1 cellular context compared by ENCODE assay signal in the genomic region with DNA sequence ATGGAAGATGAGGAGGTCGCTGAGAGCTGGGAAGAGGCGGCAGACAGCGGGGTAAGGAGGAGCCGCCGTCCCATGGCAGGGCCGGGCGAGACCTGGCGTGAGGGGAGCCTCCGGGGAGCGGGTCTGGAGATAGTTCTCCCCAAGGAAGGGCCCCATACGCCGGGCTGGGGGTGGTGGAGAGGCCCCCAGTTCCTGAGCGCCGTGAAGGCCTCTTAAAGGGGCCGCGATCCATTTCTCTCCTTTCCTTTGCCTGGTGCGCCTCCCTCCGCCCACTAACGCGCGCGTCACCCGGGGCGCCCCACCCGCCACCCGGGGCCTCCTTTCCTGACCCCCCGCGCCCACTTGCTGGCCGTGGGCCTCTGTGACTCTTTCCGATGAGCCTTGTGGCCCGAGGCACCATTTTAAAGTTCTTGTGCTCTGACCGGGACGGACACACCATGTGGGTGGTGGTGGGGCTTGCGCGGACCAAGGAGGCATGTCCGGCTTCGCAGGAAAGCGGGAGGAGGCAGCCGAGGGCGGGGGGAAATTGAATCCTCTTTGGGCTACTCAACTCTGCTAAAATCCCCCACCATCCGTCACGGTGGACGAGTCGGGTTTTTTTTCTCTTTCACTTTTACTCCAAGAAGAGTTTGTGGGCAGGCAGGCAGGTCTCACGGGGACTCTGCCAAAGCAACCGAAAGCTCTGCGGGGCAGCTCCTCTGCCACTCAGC.
A peak's percentile ranks its signal among the peaks of the same experiment; 100 is the strongest.
TF ChIP-seq lines count a peak whose summit lies in the region.

No MANE protein-coding gene starts in this region.

TF ChIP-seq in H1, 55 proteins besides CTCF, POLR2A, EP300 and RAD21:
- TF ChIP-seq HDAC6 (IDR thresholded peaks at IDR 0.05; ENCODE audit: low read depth, low read length): no peak
- TF ChIP-seq PHF8 (conservative IDR thresholded peaks at IDR 0.05; ENCODE audit: low read depth, low read length): peak; percentile 90
- TF ChIP-seq MAX (IDR thresholded peaks at IDR 0.05): peak; percentile 77
- no peak for TF ChIP-seq TEAD4 (IDR thresholded peaks at IDR 0.05; ENCODE audit: low read depth, low read length)
- TF ChIP-seq POU5F1 (IDR thresholded peaks at IDR 0.05; ENCODE audit: low read depth, low read length): no peak
- 0 out of 4 replicates have a peak, but pooled peaks of 1 of the 2 experiments have one; percentile 6 for TF ChIP-seq SIN3A (conservative IDR thresholded peaks at IDR 0.05 in 1 of 2, IDR thresholded peaks at IDR 0.05 in 1 of 2; ENCODE audit: low read depth in 1 of 2, low read length in 2 of 2)
- no peak for TF ChIP-seq EZH2 (IDR thresholded peaks at IDR 0.05; ENCODE audit: low read depth, low read length, severe bottlenecking)
- TF ChIP-seq SIRT6 (IDR thresholded peaks at IDR 0.05; ENCODE audit: low read length): no peak
- TF ChIP-seq SP4 (IDR thresholded peaks at IDR 0.05; ENCODE audit: low read length): peak; percentile 22; the same call in 1 of the 2 replicates
- peak in 1 of 2 experiments; percentile 74; a peak in 1 of 4 replicates for TF ChIP-seq HDAC2 (IDR thresholded peaks at IDR 0.05; ENCODE audit: borderline replicate concordance in 1 of 2, low read depth in 2 of 2, low read length in 2 of 2)
- no peak for TF ChIP-seq CHD1 (IDR thresholded peaks at IDR 0.05; ENCODE audit: low read depth, low read length)
- TF ChIP-seq CHD2 (IDR thresholded peaks at IDR 0.05; ENCODE audit: low read length): peak; percentile 8; the same call in 1 of the 2 replicates
- no peak for TF ChIP-seq EGR1 (IDR thresholded peaks at IDR 0.05; ENCODE audit: borderline replicate concordance, low read depth, low read length)
- TF ChIP-seq KDM5A (IDR thresholded peaks at IDR 0.05; ENCODE audit: low read length): peak; percentile 54; the same call in 1 of the 2 replicates
- TF ChIP-seq TAF7 (optimal IDR thresholded peaks at IDR 0.05; ENCODE audit: borderline replicate concordance, low read depth, low read length): no peak
- no peak for TF ChIP-seq RFX5 (IDR thresholded peaks at IDR 0.05; ENCODE audit: borderline replicate concordance, low read depth, low read length)
- TF ChIP-seq NRF1 (IDR thresholded peaks at IDR 0.05; ENCODE audit: low read depth, low read length): no peak
- TF ChIP-seq, protein P1, sequence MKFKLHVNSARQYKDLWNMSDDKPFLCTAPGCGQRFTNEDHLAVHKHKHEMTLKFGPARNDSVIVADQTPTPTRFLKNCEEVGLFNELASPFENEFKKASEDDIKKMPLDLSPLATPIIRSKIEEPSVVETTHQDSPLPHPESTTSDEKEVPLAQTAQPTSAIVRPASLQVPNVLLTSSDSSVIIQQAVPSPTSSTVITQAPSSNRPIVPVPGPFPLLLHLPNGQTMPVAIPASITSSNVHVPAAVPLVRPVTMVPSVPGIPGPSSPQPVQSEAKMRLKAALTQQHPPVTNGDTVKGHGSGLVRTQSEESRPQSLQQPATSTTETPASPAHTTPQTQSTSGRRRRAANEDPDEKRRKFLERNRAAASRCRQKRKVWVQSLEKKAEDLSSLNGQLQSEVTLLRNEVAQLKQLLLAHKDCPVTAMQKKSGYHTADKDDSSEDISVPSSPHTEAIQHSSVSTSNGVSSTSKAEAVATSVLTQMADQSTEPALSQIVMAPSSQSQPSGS (IDR thresholded peaks at IDR 0.05; ENCODE audit: low read length): no peak
- TF ChIP-seq RXRA (IDR thresholded peaks at IDR 0.05; ENCODE audit: insufficient read depth, low read depth, low read length): no peak
- TF ChIP-seq TAF1 (IDR thresholded peaks at IDR 0.05; ENCODE audit: low read depth, low read length): peak; percentile 60
- no peak for TF ChIP-seq SRF (IDR thresholded peaks at IDR 0.05; ENCODE audit: low read depth, low read length)
- TF ChIP-seq TCF12 (IDR thresholded peaks at IDR 0.05; ENCODE audit: low read depth, low read length): no peak
- no peak for TF ChIP-seq SP2 (IDR thresholded peaks at IDR 0.05; ENCODE audit: low read length)
- TF ChIP-seq CBX5 (IDR thresholded peaks at IDR 0.05; ENCODE audit: low read depth, low read length): no peak
- TF ChIP-seq, protein P2, sequence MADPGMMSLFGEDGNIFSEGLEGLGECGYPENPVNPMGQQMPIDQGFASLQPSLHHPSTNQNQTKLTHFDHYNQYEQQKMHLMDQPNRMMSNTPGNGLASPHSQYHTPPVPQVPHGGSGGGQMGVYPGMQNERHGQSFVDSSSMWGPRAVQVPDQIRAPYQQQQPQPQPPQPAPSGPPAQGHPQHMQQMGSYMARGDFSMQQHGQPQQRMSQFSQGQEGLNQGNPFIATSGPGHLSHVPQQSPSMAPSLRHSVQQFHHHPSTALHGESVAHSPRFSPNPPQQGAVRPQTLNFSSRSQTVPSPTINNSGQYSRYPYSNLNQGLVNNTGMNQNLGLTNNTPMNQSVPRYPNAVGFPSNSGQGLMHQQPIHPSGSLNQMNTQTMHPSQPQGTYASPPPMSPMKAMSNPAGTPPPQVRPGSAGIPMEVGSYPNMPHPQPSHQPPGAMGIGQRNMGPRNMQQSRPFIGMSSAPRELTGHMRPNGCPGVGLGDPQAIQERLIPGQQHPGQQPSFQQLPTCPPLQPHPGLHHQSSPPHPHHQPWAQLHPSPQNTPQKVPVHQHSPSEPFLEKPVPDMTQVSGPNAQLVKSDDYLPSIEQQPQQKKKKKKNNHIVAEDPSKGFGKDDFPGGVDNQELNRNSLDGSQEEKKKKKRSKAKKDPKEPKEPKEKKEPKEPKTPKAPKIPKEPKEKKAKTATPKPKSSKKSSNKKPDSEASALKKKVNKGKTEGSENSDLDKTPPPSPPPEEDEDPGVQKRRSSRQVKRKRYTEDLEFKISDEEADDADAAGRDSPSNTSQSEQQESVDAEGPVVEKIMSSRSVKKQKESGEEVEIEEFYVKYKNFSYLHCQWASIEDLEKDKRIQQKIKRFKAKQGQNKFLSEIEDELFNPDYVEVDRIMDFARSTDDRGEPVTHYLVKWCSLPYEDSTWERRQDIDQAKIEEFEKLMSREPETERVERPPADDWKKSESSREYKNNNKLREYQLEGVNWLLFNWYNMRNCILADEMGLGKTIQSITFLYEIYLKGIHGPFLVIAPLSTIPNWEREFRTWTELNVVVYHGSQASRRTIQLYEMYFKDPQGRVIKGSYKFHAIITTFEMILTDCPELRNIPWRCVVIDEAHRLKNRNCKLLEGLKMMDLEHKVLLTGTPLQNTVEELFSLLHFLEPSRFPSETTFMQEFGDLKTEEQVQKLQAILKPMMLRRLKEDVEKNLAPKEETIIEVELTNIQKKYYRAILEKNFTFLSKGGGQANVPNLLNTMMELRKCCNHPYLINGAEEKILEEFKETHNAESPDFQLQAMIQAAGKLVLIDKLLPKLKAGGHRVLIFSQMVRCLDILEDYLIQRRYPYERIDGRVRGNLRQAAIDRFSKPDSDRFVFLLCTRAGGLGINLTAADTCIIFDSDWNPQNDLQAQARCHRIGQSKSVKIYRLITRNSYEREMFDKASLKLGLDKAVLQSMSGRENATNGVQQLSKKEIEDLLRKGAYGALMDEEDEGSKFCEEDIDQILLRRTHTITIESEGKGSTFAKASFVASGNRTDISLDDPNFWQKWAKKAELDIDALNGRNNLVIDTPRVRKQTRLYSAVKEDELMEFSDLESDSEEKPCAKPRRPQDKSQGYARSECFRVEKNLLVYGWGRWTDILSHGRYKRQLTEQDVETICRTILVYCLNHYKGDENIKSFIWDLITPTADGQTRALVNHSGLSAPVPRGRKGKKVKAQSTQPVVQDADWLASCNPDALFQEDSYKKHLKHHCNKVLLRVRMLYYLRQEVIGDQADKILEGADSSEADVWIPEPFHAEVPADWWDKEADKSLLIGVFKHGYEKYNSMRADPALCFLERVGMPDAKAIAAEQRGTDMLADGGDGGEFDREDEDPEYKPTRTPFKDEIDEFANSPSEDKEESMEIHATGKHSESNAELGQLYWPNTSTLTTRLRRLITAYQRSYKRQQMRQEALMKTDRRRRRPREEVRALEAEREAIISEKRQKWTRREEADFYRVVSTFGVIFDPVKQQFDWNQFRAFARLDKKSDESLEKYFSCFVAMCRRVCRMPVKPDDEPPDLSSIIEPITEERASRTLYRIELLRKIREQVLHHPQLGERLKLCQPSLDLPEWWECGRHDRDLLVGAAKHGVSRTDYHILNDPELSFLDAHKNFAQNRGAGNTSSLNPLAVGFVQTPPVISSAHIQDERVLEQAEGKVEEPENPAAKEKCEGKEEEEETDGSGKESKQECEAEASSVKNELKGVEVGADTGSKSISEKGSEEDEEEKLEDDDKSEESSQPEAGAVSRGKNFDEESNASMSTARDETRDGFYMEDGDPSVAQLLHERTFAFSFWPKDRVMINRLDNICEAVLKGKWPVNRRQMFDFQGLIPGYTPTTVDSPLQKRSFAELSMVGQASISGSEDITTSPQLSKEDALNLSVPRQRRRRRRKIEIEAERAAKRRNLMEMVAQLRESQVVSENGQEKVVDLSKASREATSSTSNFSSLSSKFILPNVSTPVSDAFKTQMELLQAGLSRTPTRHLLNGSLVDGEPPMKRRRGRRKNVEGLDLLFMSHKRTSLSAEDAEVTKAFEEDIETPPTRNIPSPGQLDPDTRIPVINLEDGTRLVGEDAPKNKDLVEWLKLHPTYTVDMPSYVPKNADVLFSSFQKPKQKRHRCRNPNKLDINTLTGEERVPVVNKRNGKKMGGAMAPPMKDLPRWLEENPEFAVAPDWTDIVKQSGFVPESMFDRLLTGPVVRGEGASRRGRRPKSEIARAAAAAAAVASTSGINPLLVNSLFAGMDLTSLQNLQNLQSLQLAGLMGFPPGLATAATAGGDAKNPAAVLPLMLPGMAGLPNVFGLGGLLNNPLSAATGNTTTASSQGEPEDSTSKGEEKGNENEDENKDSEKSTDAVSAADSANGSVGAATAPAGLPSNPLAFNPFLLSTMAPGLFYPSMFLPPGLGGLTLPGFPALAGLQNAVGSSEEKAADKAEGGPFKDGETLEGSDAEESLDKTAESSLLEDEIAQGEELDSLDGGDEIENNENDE (IDR thresholded peaks at IDR 0.05; ENCODE audit: insufficient replicate concordance, low read length): no peak
- peak; percentile 76 for TF ChIP-seq ASH2L (IDR thresholded peaks at IDR 0.05; ENCODE audit: low read length)
- TF ChIP-seq USF2 (IDR thresholded peaks at IDR 0.05; ENCODE audit: low read length): no peak
- no peak for TF ChIP-seq YY1 (IDR thresholded peaks at IDR 0.05; ENCODE audit: low read depth, low read length)
- peak; percentile 82 for TF ChIP-seq POLR2AphosphoS5 (IDR thresholded peaks at IDR 0.05; ENCODE audit: low read depth, low read length)
- TF ChIP-seq JUN (IDR thresholded peaks at IDR 0.05; ENCODE audit: low read depth, low read length): no peak
- TF ChIP-seq BCL11A (IDR thresholded peaks at IDR 0.05; ENCODE audit: low read depth in 2 of 2, low read length in 2 of 2): no peak
- no peak; the same call in 1 of the 2 replicates for TF ChIP-seq BACH1 (IDR thresholded peaks at IDR 0.05; ENCODE audit: low read length)
- no peak for TF ChIP-seq FOSL1 (IDR thresholded peaks at IDR 0.05; ENCODE audit: insufficient read depth, low read depth, low read length)
- TF ChIP-seq KDM4A (IDR thresholded peaks at IDR 0.05; ENCODE audit: low read depth, low read length, severe bottlenecking): peak; percentile 43
- no peak for TF ChIP-seq E2F6 (IDR thresholded peaks at IDR 0.05)
- TF ChIP-seq SIX5 (IDR thresholded peaks at IDR 0.05; ENCODE audit: low read depth, low read length): no peak
- no peak for TF ChIP-seq RBBP5 (IDR thresholded peaks at IDR 0.05; ENCODE audit: borderline replicate concordance, low read depth, low read length)
- TF ChIP-seq RNF2 (IDR thresholded peaks at IDR 0.05; ENCODE audit: borderline replicate concordance, low read depth, low read length, missing control alignments, poor library complexity, severe bottlenecking): no peak
- TF ChIP-seq CREB1 (IDR thresholded peaks at IDR 0.05): no peak
- no peak for TF ChIP-seq CTBP2 (IDR thresholded peaks at IDR 0.05; ENCODE audit: borderline replicate concordance, insufficient read depth, insufficient read length, low read length)
- TF ChIP-seq ZNF274 (IDR thresholded peaks at IDR 0.05; ENCODE audit: borderline replicate concordance, extremely low read depth, low read length): no peak
- TF ChIP-seq, protein P3, sequence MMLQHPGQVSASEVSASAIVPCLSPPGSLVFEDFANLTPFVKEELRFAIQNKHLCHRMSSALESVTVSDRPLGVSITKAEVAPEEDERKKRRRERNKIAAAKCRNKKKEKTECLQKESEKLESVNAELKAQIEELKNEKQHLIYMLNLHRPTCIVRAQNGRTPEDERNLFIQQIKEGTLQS (IDR thresholded peaks at IDR 0.05; ENCODE audit: insufficient read depth, low read depth, low read length): no peak
- no peak for TF ChIP-seq SAP30 (IDR thresholded peaks at IDR 0.05; ENCODE audit: insufficient read depth, insufficient replicate concordance, low read length)
